ENCODE assay signal across 12 cellular contexts in genomic region chr3:50261505-50261904, GRCh38. TPM values are rescaled to one million over a fixed set of nuclear protein-coding genes. Genes with fewer than 3 reads are reported as not detected.
DNase-seq lines count a peak whose midpoint lies in the region; ATAC-seq and TF ChIP-seq lines count a peak whose summit lies in the region.
"Had no signal": no experiment of that assay in that cellular context is flagged by ENCODE, and none has a peak within 500 bp of the region (broad histone marks: within the 10 kb centered on the region; RNA-seq: fewer than 3 reads in every experiment).

No MANE protein-coding gene starts in this region.

- WGBS in IMR-90 (ENCODE audit: extremely low coverage in 2 of 2, insufficient read length in 1 of 2), 2 experiments: no CpG with 5 or more reads among the region's 2 CpGs
- WGBS in esophagus muscularis mucosa: 60% methylated on average over 1 of the region's 2 CpGs

- peak overlapping the region in 1 of 2 experiments; percentile 92; a peak in 2 of 4 replicates for H4K8ac ChIP-seq in IMR-90 (ENCODE audit: low read depth in 2 of 2, low read length in 2 of 2)

- H2AK9ac ChIP-seq in IMR-90 (replicated peaks; ENCODE audit: low read depth, low read length, poor library complexity): peak overlapping the region; percentile 17

- peak overlapping the region; percentile 56 for H3K4me3 Mint-ChIP-seq in progenitor cell of endocrine pancreas (ENCODE audit: low read depth)

- peak overlapping the region; percentile 76; the same call in 1 of the 2 replicates for H3K9ac ChIP-seq in IMR-90 (ENCODE audit: low read depth, low read length)

- peaks cover 14 to 62% of the 10 kb centered on the region in 2 experiments for H3K79me1 ChIP-seq in IMR-90 (ENCODE audit: low read depth in 1 of 2, low read length in 2 of 2)

- H3K4me2 ChIP-seq in IMR-90 (ENCODE audit: low read depth, low read length): no peak overlapping the region

- in situ Hi-C loops in IMR-90 (cut with MboI; ENCODE audit: low sequenced_read_pairs): no loop called here

- H3K4me1 Mint-ChIP-seq in progenitor cell of endocrine pancreas (ENCODE audit: low read depth): peaks cover 47% of the 10 kb centered on the region

- no TSS peak for BruUV-seq in IMR-90 (replicated peaks; lab: Mats Ljungman, UMichigan)

- H3K4me3 ChIP-seq in IMR-90 (ENCODE audit: insufficient read depth, low read depth, low read length) (no peak overlapping the region), esophagus muscularis mucosa (no peak overlapping the region)
- no peak overlapping the region for H3K4me3 ChIP-seq in effector memory CD4-positive, alpha-beta T cell (ENCODE audit: insufficient read depth, low read depth, low read length, poor library complexity, severe bottlenecking)
- H3K4me3 ChIP-seq: mucosa of descending colon had no signal

- POLR2A ChIA-PET in IMR-90 (lab: Charles Lee; ENCODE audit: unreplicated experiment): no interaction called here

- H2BK15ac ChIP-seq in IMR-90 (ENCODE audit: low read depth, low read length): no peak overlapping the region

- H2BK120ac ChIP-seq in IMR-90 (ENCODE audit: low read depth, low read length): peak overlapping the region; percentile 26; the same call in 1 of the 2 replicates

- H3K36me3 ChIP-seq in IMR-90 (ENCODE audit: control insufficient read depth, insufficient read depth, low read length) (peaks cover 18% of the 10 kb centered on the region), esophagus muscularis mucosa (peaks cover 15 to 31% (median 25%) of the 10 kb centered on the region in 4 donors)
- peaks cover 25% of the 10 kb centered on the region for H3K36me3 ChIP-seq in effector memory CD4-positive, alpha-beta T cell (ENCODE audit: control insufficient read depth, insufficient read depth, low read length)

- H4K5ac ChIP-seq in IMR-90 (ENCODE audit: low read depth, low read length): 0 out of 2 replicates have a peak overlapping the region, but pooled peaks have one; percentile 28

- H3K27ac ChIP-seq in 22Rv1 (peak overlapping the region; percentile 84), IMR-90 (ENCODE audit: insufficient read depth, low read length) (peak overlapping the region; percentile 90; the same call in 1 of the 2 replicates), esophagus muscularis mucosa (replicated peaks in 1 of 4) (peak overlapping the region; percentile 93 to 100 (median 96))
- H3K27ac ChIP-seq in effector memory CD4-positive, alpha-beta T cell (ENCODE audit: insufficient read depth, low read length, poor library complexity, severe bottlenecking): no peak overlapping the region

- dilution Hi-C loops in IMR-90 (cut with HindIII; ENCODE audit: low sequenced_read_pairs, unreplicated experiment): no loop called here

- H3K27ac Mint-ChIP-seq in progenitor cell of endocrine pancreas: peak overlapping the region; percentile 96

- no peak for TF ChIP-seq RAD21 in IMR-90 (IDR thresholded peaks at IDR 0.05; ENCODE audit: low read length)

- H3K9me3 ChIP-seq in IMR-90 (ENCODE audit: control insufficient read depth, insufficient read depth, low read length) (no peaks in the 10 kb centered on the region), esophagus muscularis mucosa (no peaks in the 10 kb centered on the region)
- no peaks in the 10 kb centered on the region for H3K9me3 ChIP-seq in effector memory CD4-positive, alpha-beta T cell (ENCODE audit: control insufficient read depth, low read length)
- H3K9me3 ChIP-seq: mucosa of descending colon had no signal

- peak overlapping the region; percentile 93 for H3K4ac ChIP-seq in IMR-90 (ENCODE audit: low read depth, low read length)

- H3K9me1 ChIP-seq in IMR-90 (ENCODE audit: insufficient read depth, low read length): peaks cover 24% of the 10 kb centered on the region

- H2BK20ac ChIP-seq in IMR-90 (ENCODE audit: low read depth, low read length): no peak overlapping the region

- no peaks in the 10 kb centered on the region for H3K27me3 Mint-ChIP-seq in progenitor cell of endocrine pancreas

- intact Hi-C loops in IMR-90 (cut with micrococcal nuclease): loop anchor here (5.0 kb wide), 1 partner anchor 61 kb away; the partner anchor contains the start of gene HYAL2
- intact Hi-C loops in esophagus muscularis mucosa (cut with DNase I): no loop called here

- 0 out of 2 replicates have a peak overlapping the region, but pooled peaks have one; percentile 10 for H3K14ac ChIP-seq in IMR-90 (replicated peaks; ENCODE audit: low read depth, low read length)

- DNase-seq in IMR-90 (no peak), esophagus muscularis mucosa (ENCODE audit: extremely low spot score) (no peak), progenitor cell of endocrine pancreas (ENCODE audit: low spot score, unreplicated experiment) (no peak), NCI-H2171 (lab: John Stamatoyannopoulos, UW) (no peak), NCI-H345 treated with DMSO at 0.1 percent for 48 hours (lab: John Stamatoyannopoulos, UW; ENCODE audit: unreplicated experiment) (no peak), iPS-NIHi11 (ENCODE audit: low spot score) (no peak)
- DNase-seq in effector memory CD4-positive, alpha-beta T cell: no peak
- DNase-seq: cerebellar nuclear complex; mucosa of descending colon; stimulated activated CD4-positive, alpha-beta T cell treated with anti-CD3 and anti-CD28 coated beads, Interleukin-1b, Interleukin-23, amount 100 ng/mL, for 48 hours; T1000 had no signal

- no peaks in the 10 kb centered on the region for H3K9me3 Mint-ChIP-seq in progenitor cell of endocrine pancreas (ENCODE audit: low read depth)

- no peak for TF ChIP-seq CTCF in 22Rv1 (IDR thresholded peaks at IDR 0.05)
- TF ChIP-seq CTCF in IMR-90 (conservative IDR thresholded peaks at IDR 0.05; ENCODE audit: low read depth, low read length): no peak
- TF ChIP-seq CTCF in esophagus muscularis mucosa (IDR thresholded peaks at IDR 0.05): no peak
- no peak for TF ChIP-seq CTCF in progenitor cell of endocrine pancreas (IDR thresholded peaks at IDR 0.05; ENCODE audit: unreplicated experiment)

- no peak overlapping the region for H3K56ac ChIP-seq in IMR-90 (ENCODE audit: extremely low read depth, insufficient read depth, low read length)

- peaks cover 10% of the 10 kb centered on the region for H3K36me3 Mint-ChIP-seq in progenitor cell of endocrine pancreas (ENCODE audit: insufficient read depth)

- H4K91ac ChIP-seq in IMR-90 (ENCODE audit: insufficient read depth, low read depth, low read length): peak overlapping the region; percentile 97

- CTCF ChIA-PET in IMR-90 (lab: Yijun Ruan, JAX): no interaction called here

- H3K4me1 ChIP-seq in IMR-90 (ENCODE audit: control insufficient read depth, insufficient read depth, low read length) (peaks cover 42% of the 10 kb centered on the region), esophagus muscularis mucosa (peaks cover 66 to 96% (median 88%) of the 10 kb centered on the region in 4 donors)
- peaks cover 7% of the 10 kb centered on the region for H3K4me1 ChIP-seq in effector memory CD4-positive, alpha-beta T cell (ENCODE audit: control insufficient read depth, insufficient read depth, low read length, poor library complexity, severe bottlenecking)

- TF ChIP-seq POLR2A in IMR-90 (IDR thresholded peaks at IDR 0.05; ENCODE audit: low read depth, low read length) (no peak), esophagus muscularis mucosa (IDR thresholded peaks at IDR 0.05; ENCODE audit: low read depth) (no peak)

- no peak overlapping the region for H3K18ac ChIP-seq in IMR-90 (ENCODE audit: low read depth, low read length)

- peaks cover 9% of the 10 kb centered on the region; the same call in 1 of the 2 replicates for H4K20me1 ChIP-seq in IMR-90 (ENCODE audit: insufficient read depth, low read length)

- H2BK5ac ChIP-seq in IMR-90 (ENCODE audit: low read depth, low read length, poor library complexity, severe bottlenecking): peak overlapping the region; percentile 32

- no peak overlapping the region for H2AFZ ChIP-seq in IMR-90 (replicated peaks; ENCODE audit: low read length, poor library complexity)

- ATAC-seq in IMR-90 (ENCODE audit: low read depth): no peak
- ATAC-seq: mucosa of descending colon had no signal

- peak overlapping the region; percentile 97; the same call in 1 of the 2 replicates for H3K23ac ChIP-seq in IMR-90 (ENCODE audit: low read depth, low read length)

- H2AK5ac ChIP-seq in IMR-90 (ENCODE audit: low read depth, low read length): peak overlapping the region; percentile 70

- H3K27me3 ChIP-seq in IMR-90 (ENCODE audit: control insufficient read depth, insufficient read depth, low read length): no peaks in the 10 kb centered on the region
- no peaks in the 10 kb centered on the region for H3K27me3 ChIP-seq in esophagus muscularis mucosa
- no peaks in the 10 kb centered on the region for H3K27me3 ChIP-seq in effector memory CD4-positive, alpha-beta T cell (replicated peaks; ENCODE audit: control insufficient read depth, insufficient read depth, low read length, poor library complexity, severe bottlenecking)

- no peak for TF ChIP-seq EP300 in esophagus muscularis mucosa (IDR thresholded peaks at IDR 0.05)

RNA-seq across cellular contexts. Expression of gene SEMA3B, which starts 7.4 kb away (rescaled TPM):
- total RNA-seq in IMR-90 (2012; rRNA removed): 3.9 and 4.3 TPM in 2 replicates
- polyA plus RNA-seq in IMR-90 (2012; rRNA removed): 29.3 and 34.3 TPM in 2 replicates
- 22.0 and 34.4 TPM in 2 replicates for polyA plus RNA-seq in IMR-90 (2012; cell fraction: cytosol; rRNA removed)
- polyA plus RNA-seq in IMR-90 (2012; cell fraction: nucleus; rRNA removed; ENCODE audit: low replicate concordance): 153 and 393 TPM in 2 replicates
- 10 to 100 TPM; 37.4 to 66.6 (median 46.4) TPM for total RNA-seq in esophagus muscularis mucosa
- 24.6 and 27.6 TPM in 2 replicates for total RNA-seq in progenitor cell of endocrine pancreas

RNA-seq across cellular contexts. Expression of gene LSMEM2, which starts 17.4 kb away (rescaled TPM):
- total RNA-seq in IMR-90 (2012; rRNA removed) (under 0.01 TPM in 2 replicates), esophagus muscularis mucosa (not detected), progenitor cell of endocrine pancreas (not detected in 2 replicates)
- polyA plus RNA-seq in IMR-90 (2012; rRNA removed): not detected in 2 replicates
- not detected in 2 replicates for polyA plus RNA-seq in IMR-90 (2012; cell fraction: cytosol; rRNA removed)
- 0.37 and 0.52 TPM in 2 replicates for polyA plus RNA-seq in IMR-90 (2012; cell fraction: nucleus; rRNA removed; ENCODE audit: low replicate concordance)

RNA-seq across cellular contexts. Expression of gene GNAI2, which starts 25.5 kb away (rescaled TPM):
- 816 and 867 TPM in 2 replicates for total RNA-seq in IMR-90 (2012; rRNA removed)
- polyA plus RNA-seq in IMR-90 (2012; rRNA removed): 1,079 and 1,150 TPM in 2 replicates
- polyA plus RNA-seq in IMR-90 (2012; cell fraction: cytosol; rRNA removed): 411 and 787 TPM in 2 replicates
- 281 and 349 TPM in 2 replicates for polyA plus RNA-seq in IMR-90 (2012; cell fraction: nucleus; rRNA removed; ENCODE audit: low replicate concordance)
- 100 to 1,000 TPM; 149 to 297 (median 239) TPM for total RNA-seq in esophagus muscularis mucosa
- total RNA-seq in progenitor cell of endocrine pancreas: 158 and 171 TPM in 2 replicates

RNA-seq across cellular contexts. Expression of gene IFRD2, which starts 30.7 kb away (rescaled TPM):
- total RNA-seq in IMR-90 (2012; rRNA removed) (48.6 and 52.7 TPM in 2 replicates), esophagus muscularis mucosa (100 to 1,000 TPM in 1 of 4 donors, 10 to 100 TPM in 3; 49.4 to 106 (median 85.8) TPM), progenitor cell of endocrine pancreas (49.0 and 58.7 TPM in 2 replicates)
- polyA plus RNA-seq in IMR-90 (2012; rRNA removed): 79.1 and 85.2 TPM in 2 replicates
- polyA plus RNA-seq in IMR-90 (2012; cell fraction: cytosol; rRNA removed): 68.9 and 69.3 TPM in 2 replicates
- polyA plus RNA-seq in IMR-90 (2012; cell fraction: nucleus; rRNA removed; ENCODE audit: low replicate concordance): 164 and 342 TPM in 2 replicates

RNA-seq across cellular contexts. Expression of gene HYAL3, which starts 37.7 kb away (rescaled TPM):
- total RNA-seq in IMR-90 (2012; rRNA removed) (2.2 and 2.7 TPM in 2 replicates), esophagus muscularis mucosa (1 to 10 TPM; 2.1 to 6.7 (median 3.4) TPM), progenitor cell of endocrine pancreas (3.2 and 3.6 TPM in 2 replicates)
- polyA plus RNA-seq in IMR-90 (2012; rRNA removed): 5.7 and 7.6 TPM in 2 replicates
- 7.4 and 11.3 TPM in 2 replicates for polyA plus RNA-seq in IMR-90 (2012; cell fraction: cytosol; rRNA removed)
- 4.6 and 10.7 TPM in 2 replicates for polyA plus RNA-seq in IMR-90 (2012; cell fraction: nucleus; rRNA removed; ENCODE audit: low replicate concordance)
